Comparison of ENCODE assay signal across 19 cellular contexts in the genomic region with DNA sequence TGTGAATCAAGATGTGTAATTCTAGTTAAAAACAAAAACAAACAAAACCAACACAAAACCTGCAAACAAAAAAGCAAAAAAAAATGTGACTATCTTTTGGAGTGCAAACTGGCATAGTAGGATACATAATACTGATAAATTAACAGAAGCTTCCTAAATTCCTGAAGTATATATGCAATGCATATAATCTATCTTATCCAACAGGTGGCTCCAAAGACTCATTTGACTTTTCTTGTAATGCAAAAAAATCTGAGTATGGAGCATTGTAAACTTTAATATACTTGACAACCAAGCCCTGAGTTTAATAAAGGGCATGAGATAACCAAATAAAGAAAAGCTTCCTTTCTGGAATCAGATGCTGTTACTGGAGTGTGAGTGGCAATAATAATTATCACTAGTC.
A peak's percentile ranks its signal among the peaks of the same experiment; 100 is the strongest.
DNase-seq lines count a peak whose midpoint lies in the region; ATAC-seq and TF ChIP-seq lines count a peak whose summit lies in the region.
"Had no signal": no experiment of that assay in that cellular context is flagged by ENCODE, and none has a peak within 500 bp of the region (broad histone marks: within the 10 kb centered on the region; RNA-seq: fewer than 3 reads in every experiment).

No MANE protein-coding gene starts in this region.

- peak; percentile 58 for DNase-seq in DMS53 (lab: John Stamatoyannopoulos, UW)
- DNase-seq in NCI-H226, result peak; percentile 6
- DNase-seq in epithelial cell of esophagus (ENCODE audit: low read depth), result peak; percentile 0
- no peak for DNase-seq in Right ventricle myocardium inferior (ENCODE audit: missing footprints)
- DNase-seq in activated CD4-positive, alpha-beta T cell treated with anti-CD3 and anti-CD28 coated beads, Interleukin-2, amount 50 U/mL, for 1 hour, result no peak
- no peak for DNase-seq in H7
- DNase-seq: activated CD4-positive, alpha-beta T cell treated with anti-CD3 and anti-CD28 coated beads, Interleukin-2, amount 10 ng/mL, durations not matched to agents 7 days and 5 days; activated T-cell treated with anti-CD3 and anti-CD28 coated beads, Interleukin-2, amount 50 U/mL, for 48 hours; glutamatergic neuron; HFFc6; islet precursor cell; KG1; NCI-H2029 treated with DMSO at 0.1 percent for 48 hours; Peyer's patch; spleen; stomach had no signal

- intact Hi-C loops in Right ventricle myocardium inferior (cut with DNase I), result no loop called here

- no peak for ATAC-seq in HG03196 (IDR thresholded peaks at IDR 0.05; ENCODE audit: unreplicated experiment)
- ATAC-seq in Right ventricle myocardium inferior, result no peak
- ATAC-seq: GM12878 had no signal

- no peak overlapping the region for H3K27ac ChIP-seq in 22Rv1
- H3K27ac ChIP-seq: Peyer's patch, spleen, stomach had no signal

- H3K27me3 ChIP-seq in H7 (ENCODE audit: control insufficient read depth, insufficient read depth, low read length), result no peaks in the 10 kb centered on the region
- H3K27me3 ChIP-seq: Peyer's patch, spleen, stomach had no signal

- no peaks in the 10 kb centered on the region for H3K36me3 ChIP-seq in H7 (replicated peaks; ENCODE audit: control insufficient read depth, insufficient read depth, low read length)
- H3K36me3 ChIP-seq: Peyer's patch, spleen, stomach had no signal

- TF ChIP-seq CTCF in 22Rv1 (IDR thresholded peaks at IDR 0.05) (peak; percentile 66), epithelial cell of esophagus (IDR thresholded peaks at IDR 0.05; ENCODE audit: insufficient read depth, low read depth, low read length, missing control alignments) (peak; percentile 8)

- H3K4me3 ChIP-seq in epithelial cell of esophagus (ENCODE audit: low read length) (no peak overlapping the region), H7 (ENCODE audit: insufficient read depth, low read depth, low read length) (no peak overlapping the region)
- H3K4me3 ChIP-seq: GM12878, Peyer's patch, spleen, stomach had no signal

Comparison
In these comparisons a context has a peak if more than half of its experiments do, and no peak if none do; other contexts are left out.
1. DNase-seq: peak in DMS53 (single experiment), NCI-H226 (single experiment) and epithelial cell of esophagus (single experiment); none in Right ventricle myocardium inferior (single experiment), activated CD4-positive, alpha-beta T cell treated with anti-CD3 and anti-CD28 coated beads, Interleukin-2, amount 50 U/mL, for 1 hour (single experiment) and H7 (single experiment).